9 cellular contexts compared by ENCODE assay signal in the genomic region with DNA sequence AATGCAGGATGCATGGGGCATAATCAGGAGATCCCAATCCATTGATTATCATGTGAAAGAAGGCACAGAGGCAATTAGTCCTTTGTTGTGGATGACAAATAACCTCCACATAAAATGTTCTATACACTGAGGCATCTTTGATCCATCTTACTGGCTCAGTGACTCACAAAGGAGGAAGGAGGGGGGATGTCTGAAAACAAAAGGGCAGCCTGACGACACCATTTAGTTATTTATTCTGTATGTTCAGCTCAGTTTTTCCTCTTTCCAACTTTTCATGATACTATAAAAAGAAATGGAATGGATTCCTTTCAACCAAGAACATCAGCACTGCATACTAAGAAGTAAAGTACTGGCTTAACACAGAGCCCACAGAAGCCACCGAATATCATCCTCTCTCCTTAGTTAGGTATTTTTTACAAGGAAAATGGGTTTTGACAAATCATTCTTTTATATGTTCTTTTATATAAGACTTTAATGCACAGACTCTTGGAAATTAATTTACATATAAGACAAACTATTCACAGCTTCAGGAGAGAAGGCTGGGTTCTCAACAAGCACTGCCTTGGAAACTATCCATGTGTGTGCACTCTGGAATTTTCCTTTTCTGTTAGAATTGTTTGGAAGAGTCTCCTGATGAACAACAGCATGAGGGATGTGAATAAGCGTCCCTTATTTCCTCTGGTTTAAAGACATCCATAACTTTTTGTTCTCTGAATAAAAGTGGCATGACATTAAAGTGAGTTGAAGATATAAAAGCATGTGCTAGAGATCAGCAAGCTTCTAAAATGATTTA.
DNase-seq lines count a peak whose midpoint lies in the region; ATAC-seq and TF ChIP-seq lines count a peak whose summit lies in the region.
"Had no signal": no experiment of that assay in that cellular context is flagged by ENCODE, and none has a peak within 500 bp of the region (broad histone marks: within the 10 kb centered on the region; RNA-seq: fewer than 3 reads in every experiment).

No MANE protein-coding gene starts in this region.

- H3K27me3 Mint-ChIP-seq in brain, result no peaks in the 10 kb centered on the region
- H3K27me3 Mint-ChIP-seq: progenitor cell of endocrine pancreas had no signal

- DNase-seq in ACHN, result peak; percentile 11
- peak; percentile 56 for DNase-seq in HS-27A (ENCODE audit: low read depth)
- peak; percentile 68 for DNase-seq in medulla oblongata (ENCODE audit: extremely low spot score)
- no peak for DNase-seq in NCI-H1092 (lab: John Stamatoyannopoulos, UW)
- DNase-seq in NCI-H524 treated with DMSO at 0.1 percent for 48 hours (lab: John Stamatoyannopoulos, UW), result no peak
- no peak for DNase-seq in NCI-H2227 (lab: John Stamatoyannopoulos, UW; ENCODE audit: unreplicated experiment)

- peak overlapping the region in 4 of 5 experiments; percentile 4 to 67 (median 62) for H3K4me3 Mint-ChIP-seq in brain

- peaks cover 0 to 2% (median 0%) of the 10 kb centered on the region in 5 experiments for H3K9me3 Mint-ChIP-seq in brain

- peaks cover 95% of the 10 kb centered on the region for H3K4me1 Mint-ChIP-seq in brain

- ATAC-seq in HG03095 (IDR thresholded peaks at IDR 0.05; ENCODE audit: unreplicated experiment), result no peak

- TF ChIP-seq CTCF in brain (conservative IDR thresholded peaks at IDR 0.05), result no peak

- H3K27ac Mint-ChIP-seq in brain, result peak overlapping the region; percentile 46 to 94 (median 81)
- H3K27ac Mint-ChIP-seq: progenitor cell of endocrine pancreas had no signal

- in situ Hi-C loops in ACHN (cut with HindIII; ENCODE audit: low pct_ligation_motif_present, low pct_unique_long_range_greater_than_20kb, low sequenced_read_pairs), result no loop called here

- no peaks in the 10 kb centered on the region for H3K36me3 Mint-ChIP-seq in brain

Comparison
In these comparisons a context has a peak if more than half of its experiments do, and no peak if none do; other contexts are left out.
1. DNase-seq: peak in ACHN (single experiment), HS-27A (single experiment) and medulla oblongata (single experiment); none in NCI-H1092 (single experiment), NCI-H524 treated with DMSO at 0.1 percent for 48 hours (single experiment) and NCI-H2227 (single experiment).